ENCODE assay signal across 30 cellular contexts in genomic region chr5:117475925-117476324, GRCh38.
"Had no signal": no experiment of that assay in that cellular context is flagged by ENCODE, and none has a peak within 500 bp of the region (broad histone marks: within the 10 kb centered on the region; RNA-seq: fewer than 3 reads in every experiment).

No MANE protein-coding gene starts in this region.

- H3K4me3 ChIP-seq: SK-N-MC had no signal

- ATAC-seq: activated CD4-positive, alpha-beta T cell treated with anti-CD3 and anti-CD28 coated beads for 36 hours; activated T-helper 17 cell treated with anti-CD3 and anti-CD28 coated beads, Interleukin-2, amount 50 U/mL, for 72 hours; Panc1; Right ventricle myocardium inferior had no signal

- DNase-seq: activated CD4-positive, alpha-beta memory T cell treated with anti-CD3 and anti-CD28 coated beads, Interleukin-2, amount 10 ng/mL, durations not matched to agents 7 days and 5 days; activated CD4-positive, alpha-beta T cell treated with anti-CD3 and anti-CD28 coated beads for 36 hours; activated CD4-positive, alpha-beta T cell treated with anti-CD3 and anti-CD28 coated beads, Interleukin-2, amount 50 U/mL, for 1 hour; activated gamma-delta T cell; activated naive CD4-positive, alpha-beta T cell treated with anti-CD3 and anti-CD28 coated beads for 36 hours; activated T-cell treated with anti-CD3 and anti-CD28 coated beads for 4 hours; activated T-cell treated with anti-CD3 and anti-CD28 coated beads, Interleukin-2, amount 50 U/mL, for 48 hours; amygdala; brain microvascular endothelial cell; cerebellar nuclear complex; Kasumi-1; NCI-H1048; NCI-H1417; NCI-H1694; NCI-H2029; NCI-H2107; NCI-H345; NCI-H510A; NCI-H526 treated with DMSO at 0.1 percent for 48 hours; NCI-H82; NK-92 treated with Interleukin-12 subunit alpha and Interleukin-12 subunit beta, amount 100 ng/mL, for 24 hours; OCI-M1; RPMI8226; T-helper 1 cell; WERI-Rb-1 had no signal

- H3K36me3 ChIP-seq: brain microvascular endothelial cell, WERI-Rb-1 had no signal

- H3K27ac ChIP-seq: brain microvascular endothelial cell, SK-N-MC, WERI-Rb-1 had no signal

- FAIRE-seq: astrocyte had no signal
